In the genomic region with DNA sequence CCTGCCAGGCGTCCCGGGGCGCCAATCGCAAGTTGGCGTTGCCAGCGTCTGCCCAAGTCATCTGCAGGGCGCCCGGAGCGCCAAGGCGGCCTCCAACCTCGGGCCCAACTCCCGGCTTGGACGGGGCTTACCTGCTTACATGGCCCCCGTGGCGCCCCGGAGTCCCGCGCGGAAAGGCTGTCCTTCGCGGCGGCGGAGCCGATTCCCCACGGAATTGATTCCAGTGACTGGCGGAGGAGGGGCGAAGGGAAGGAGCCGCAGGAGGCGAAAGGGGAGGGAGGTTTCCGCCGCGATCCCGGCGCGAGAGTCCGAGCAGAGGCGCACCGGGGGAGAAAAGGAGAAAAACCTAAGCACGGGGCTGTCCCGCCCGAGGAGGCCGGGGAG, we compare ENCODE assay signal across 1 cellular context.
TF ChIP-seq lines count a peak whose summit lies in the region.

No MANE protein-coding gene starts in this region.

TF ChIP-seq in SK-N-SH, 30 proteins besides CTCF, POLR2A, EP300 and RAD21 (continued from another document):
- TF ChIP-seq USF1 (IDR thresholded peaks at IDR 0.05; ENCODE audit: borderline replicate concordance, low read depth) (0 out of 2 replicates have a peak, but pooled peaks have one; percentile 11), TEAD4 (IDR thresholded peaks at IDR 0.05; ENCODE audit: borderline replicate concordance, insufficient read depth) (no peak), MEF2A (IDR thresholded peaks at IDR 0.05; ENCODE audit: borderline replicate concordance, low read depth) (no peak), GABPA (IDR thresholded peaks at IDR 0.05; ENCODE audit: low read depth) (no peak), FOXM1 (IDR thresholded peaks at IDR 0.05; ENCODE audit: low read depth) (no peak), YY1 (IDR thresholded peaks at IDR 0.05; ENCODE audit: low read depth) (0 out of 2 replicates have a peak, but pooled peaks have one; percentile 14), RXRA (IDR thresholded peaks at IDR 0.05; ENCODE audit: borderline replicate concordance, low read depth) (no peak), SMC3 (IDR thresholded peaks at IDR 0.05; ENCODE audit: low read depth, low read length) (no peak), PBX3 (IDR thresholded peaks at IDR 0.05) (no peak), TCF12 (IDR thresholded peaks at IDR 0.05) (no peak), POLR2AphosphoS5 (IDR thresholded peaks at IDR 0.05; ENCODE audit: low read depth, low read length) (no peak), RFX5 (IDR thresholded peaks at IDR 0.05; ENCODE audit: low read length) (no peak), SIN3A (IDR thresholded peaks at IDR 0.05; ENCODE audit: borderline replicate concordance, low read depth, low read length) (no peak; the same call in 1 of the 2 replicates)
- TF ChIP-seq, protein P1, sequence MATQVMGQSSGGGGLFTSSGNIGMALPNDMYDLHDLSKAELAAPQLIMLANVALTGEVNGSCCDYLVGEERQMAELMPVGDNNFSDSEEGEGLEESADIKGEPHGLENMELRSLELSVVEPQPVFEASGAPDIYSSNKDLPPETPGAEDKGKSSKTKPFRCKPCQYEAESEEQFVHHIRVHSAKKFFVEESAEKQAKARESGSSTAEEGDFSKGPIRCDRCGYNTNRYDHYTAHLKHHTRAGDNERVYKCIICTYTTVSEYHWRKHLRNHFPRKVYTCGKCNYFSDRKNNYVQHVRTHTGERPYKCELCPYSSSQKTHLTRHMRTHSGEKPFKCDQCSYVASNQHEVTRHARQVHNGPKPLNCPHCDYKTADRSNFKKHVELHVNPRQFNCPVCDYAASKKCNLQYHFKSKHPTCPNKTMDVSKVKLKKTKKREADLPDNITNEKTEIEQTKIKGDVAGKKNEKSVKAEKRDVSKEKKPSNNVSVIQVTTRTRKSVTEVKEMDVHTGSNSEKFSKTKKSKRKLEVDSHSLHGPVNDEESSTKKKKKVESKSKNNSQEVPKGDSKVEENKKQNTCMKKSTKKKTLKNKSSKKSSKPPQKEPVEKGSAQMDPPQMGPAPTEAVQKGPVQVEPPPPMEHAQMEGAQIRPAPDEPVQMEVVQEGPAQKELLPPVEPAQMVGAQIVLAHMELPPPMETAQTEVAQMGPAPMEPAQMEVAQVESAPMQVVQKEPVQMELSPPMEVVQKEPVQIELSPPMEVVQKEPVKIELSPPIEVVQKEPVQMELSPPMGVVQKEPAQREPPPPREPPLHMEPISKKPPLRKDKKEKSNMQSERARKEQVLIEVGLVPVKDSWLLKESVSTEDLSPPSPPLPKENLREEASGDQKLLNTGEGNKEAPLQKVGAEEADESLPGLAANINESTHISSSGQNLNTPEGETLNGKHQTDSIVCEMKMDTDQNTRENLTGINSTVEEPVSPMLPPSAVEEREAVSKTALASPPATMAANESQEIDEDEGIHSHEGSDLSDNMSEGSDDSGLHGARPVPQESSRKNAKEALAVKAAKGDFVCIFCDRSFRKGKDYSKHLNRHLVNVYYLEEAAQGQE (IDR thresholded peaks at IDR 0.05; ENCODE audit: low read depth, low read length) = no peak
- TF ChIP-seq, protein P2, sequence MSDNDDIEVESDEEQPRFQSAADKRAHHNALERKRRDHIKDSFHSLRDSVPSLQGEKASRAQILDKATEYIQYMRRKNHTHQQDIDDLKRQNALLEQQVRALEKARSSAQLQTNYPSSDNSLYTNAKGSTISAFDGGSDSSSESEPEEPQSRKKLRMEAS (IDR thresholded peaks at IDR 0.05; ENCODE audit: low read depth) = no peak; the same call in 1 of the 2 replicates
